16 cellular contexts compared by ENCODE assay signal in genomic region chr11:96179905-96180304, GRCh38.
A peak's percentile ranks its signal among the peaks of the same experiment; 100 is the strongest.
DNase-seq lines count a peak whose midpoint lies in the region; ATAC-seq lines count a peak whose summit lies in the region.
"Had no signal": no experiment of that assay in that cellular context is flagged by ENCODE, and none has a peak within 500 bp of the region (broad histone marks: within the 10 kb centered on the region; RNA-seq: fewer than 3 reads in every experiment).

No MANE protein-coding gene starts in this region.

- peak; percentile 13 for ATAC-seq in HG02759 (IDR thresholded peaks at IDR 0.05; ENCODE audit: unreplicated experiment)
- no peak for ATAC-seq in activated naive CD8-positive, alpha-beta T cell treated with anti-CD3 and anti-CD28 coated beads, Interleukin-2, amount 10 ng/mL, durations not matched to agents 7 days and 5 days (ENCODE audit: low read depth)
- ATAC-seq in stimulated activated memory B cell treated with anti-CD40 and anti-IgM and Interleukin-4, amounts not matched to agents 10 μg/mL and 1 μg/mL and 100 μg/mL, for 72 hours, result no peak
- no peak for ATAC-seq in GM19023 (IDR thresholded peaks at IDR 0.05; ENCODE audit: unreplicated experiment)
- no peak for ATAC-seq in GM18870 (IDR thresholded peaks at IDR 0.05; ENCODE audit: unreplicated experiment)

- peaks cover 22% of the 10 kb centered on the region for H3K36me3 Mint-ChIP-seq in activated naive CD8-positive, alpha-beta T cell
- peaks cover 41% of the 10 kb centered on the region for H3K36me3 Mint-ChIP-seq in activated naive CD8-positive, alpha-beta T cell treated with anti-CD3 and anti-CD28 coated beads for 36 hours
- H3K36me3 Mint-ChIP-seq in activated naive CD8-positive, alpha-beta T cell treated with anti-CD3 and anti-CD28 coated beads, Interleukin-2, amount 10 ng/mL, durations not matched to agents 7 days and 5 days, result peaks cover 23% of the 10 kb centered on the region
- H3K36me3 Mint-ChIP-seq in stimulated activated memory B cell treated with anti-CD40 and anti-IgM and Interleukin-4, amounts not matched to agents 10 μg/mL and 1 μg/mL and 100 μg/mL, for 72 hours, result peaks cover 33% of the 10 kb centered on the region

- H3K27ac Mint-ChIP-seq in activated naive CD8-positive, alpha-beta T cell, result peak overlapping the region; percentile 83
- H3K27ac Mint-ChIP-seq in activated naive CD8-positive, alpha-beta T cell treated with anti-CD3 and anti-CD28 coated beads for 36 hours, result no peak overlapping the region
- H3K27ac Mint-ChIP-seq in activated naive CD8-positive, alpha-beta T cell treated with anti-CD3 and anti-CD28 coated beads, Interleukin-2, amount 10 ng/mL, durations not matched to agents 7 days and 5 days, result peak overlapping the region; percentile 49
- H3K27ac Mint-ChIP-seq in stimulated activated memory B cell treated with anti-CD40 and anti-IgM and Interleukin-4, amounts not matched to agents 10 μg/mL and 1 μg/mL and 100 μg/mL, for 72 hours, result peak overlapping the region; percentile 8
- H3K27ac Mint-ChIP-seq: activated B cell treated with CpG ODN at 0.5 μM for 24 hours; T-helper 1 cell treated with Interleukin-12 subunit alpha and Interleukin-12 subunit beta and Interleukin-4 antibody, amounts not matched to agents 30 μg/mL and 1 μg/mL, for 36 hours had no signal

- no peaks in the 10 kb centered on the region for H3K27me3 Mint-ChIP-seq in activated naive CD8-positive, alpha-beta T cell
- H3K27me3 Mint-ChIP-seq in activated naive CD8-positive, alpha-beta T cell treated with anti-CD3 and anti-CD28 coated beads for 36 hours, result no peaks in the 10 kb centered on the region
- no peaks in the 10 kb centered on the region for H3K27me3 Mint-ChIP-seq in activated naive CD8-positive, alpha-beta T cell treated with anti-CD3 and anti-CD28 coated beads, Interleukin-2, amount 10 ng/mL, durations not matched to agents 7 days and 5 days
- no peaks in the 10 kb centered on the region for H3K27me3 Mint-ChIP-seq in stimulated activated memory B cell treated with anti-CD40 and anti-IgM and Interleukin-4, amounts not matched to agents 10 μg/mL and 1 μg/mL and 100 μg/mL, for 72 hours
- H3K27me3 Mint-ChIP-seq: activated B cell treated with CpG ODN at 0.5 μM for 24 hours; activated naive CD4-positive, alpha-beta T cell treated with anti-CD3 and anti-CD28 coated beads, Interleukin-2, amount 10 ng/mL, durations not matched to agents 7 days and 5 days had no signal

- H3K4me1 Mint-ChIP-seq in activated naive CD8-positive, alpha-beta T cell (ENCODE audit: low read depth), result peaks cover 81% of the 10 kb centered on the region
- H3K4me1 Mint-ChIP-seq in activated naive CD8-positive, alpha-beta T cell treated with anti-CD3 and anti-CD28 coated beads for 36 hours, result peaks cover 61% of the 10 kb centered on the region
- peaks cover 7% of the 10 kb centered on the region for H3K4me1 Mint-ChIP-seq in activated naive CD8-positive, alpha-beta T cell treated with anti-CD3 and anti-CD28 coated beads, Interleukin-2, amount 10 ng/mL, durations not matched to agents 7 days and 5 days
- peaks cover 34% of the 10 kb centered on the region for H3K4me1 Mint-ChIP-seq in stimulated activated memory B cell treated with anti-CD40 and anti-IgM and Interleukin-4, amounts not matched to agents 10 μg/mL and 1 μg/mL and 100 μg/mL, for 72 hours

- POLR2A ChIA-PET in activated naive CD8-positive, alpha-beta T cell treated with anti-CD3 and anti-CD28 coated beads, Interleukin-2, amount 10 ng/mL, durations not matched to agents 7 days and 5 days (lab: Charles Lee), result no interaction called here

- no peak overlapping the region for H3K4me3 Mint-ChIP-seq in activated naive CD8-positive, alpha-beta T cell
- H3K4me3 Mint-ChIP-seq in activated naive CD8-positive, alpha-beta T cell treated with anti-CD3 and anti-CD28 coated beads for 36 hours, result no peak overlapping the region
- H3K4me3 Mint-ChIP-seq in activated naive CD8-positive, alpha-beta T cell treated with anti-CD3 and anti-CD28 coated beads, Interleukin-2, amount 10 ng/mL, durations not matched to agents 7 days and 5 days, result no peak overlapping the region
- no peak overlapping the region for H3K4me3 Mint-ChIP-seq in stimulated activated memory B cell treated with anti-CD40 and anti-IgM and Interleukin-4, amounts not matched to agents 10 μg/mL and 1 μg/mL and 100 μg/mL, for 72 hours
- H3K4me3 Mint-ChIP-seq: activated B cell treated with CpG ODN at 0.5 μM for 24 hours; activated naive CD4-positive, alpha-beta T cell treated with anti-CD3 and anti-CD28 coated beads, Interleukin-2, amount 10 ng/mL, durations not matched to agents 7 days and 5 days; neural crest cell; T-helper 1 cell treated with Interleukin-12 subunit alpha and Interleukin-12 subunit beta and Interleukin-4 antibody, amounts not matched to agents 30 μg/mL and 1 μg/mL, for 36 hours had no signal

- no peak for DNase-seq in activated naive CD8-positive, alpha-beta T cell treated with anti-CD3 and anti-CD28 coated beads for 36 hours
- DNase-seq in activated naive CD8-positive, alpha-beta T cell treated with anti-CD3 and anti-CD28 coated beads, Interleukin-2, amount 10 ng/mL, durations not matched to agents 7 days and 5 days, result no peak
- DNase-seq in activated T-cell treated with anti-CD3 and anti-CD28 coated beads, Interleukin-2, amount 50 U/mL, for 48 hours, result no peak
- DNase-seq: activated B cell treated with CpG ODN at 0.5 μM for 24 hours; activated naive CD4-positive, alpha-beta T cell treated with anti-CD3 and anti-CD28 coated beads, Interleukin-2, amount 10 ng/mL, durations not matched to agents 7 days and 5 days; NCI-H146; NK-92 treated with Interleukin-12 subunit alpha and Interleukin-12 subunit beta, amount 100 ng/mL, for 24 hours; stimulated activated CD4-positive, alpha-beta T cell treated with anti-CD3 and anti-CD28 coated beads, Interleukin-15, amount 100 ng/mL, for 24 hours; stomach had no signal

- no peaks in the 10 kb centered on the region for H3K9me3 Mint-ChIP-seq in activated naive CD8-positive, alpha-beta T cell (ENCODE audit: low read depth)
- H3K9me3 Mint-ChIP-seq in activated naive CD8-positive, alpha-beta T cell treated with anti-CD3 and anti-CD28 coated beads for 36 hours, result no peaks in the 10 kb centered on the region
- no peaks in the 10 kb centered on the region for H3K9me3 Mint-ChIP-seq in activated naive CD8-positive, alpha-beta T cell treated with anti-CD3 and anti-CD28 coated beads, Interleukin-2, amount 10 ng/mL, durations not matched to agents 7 days and 5 days
- no peaks in the 10 kb centered on the region for H3K9me3 Mint-ChIP-seq in stimulated activated memory B cell treated with anti-CD40 and anti-IgM and Interleukin-4, amounts not matched to agents 10 μg/mL and 1 μg/mL and 100 μg/mL, for 72 hours
- H3K9me3 Mint-ChIP-seq: activated B cell treated with CpG ODN at 0.5 μM for 24 hours; activated naive CD4-positive, alpha-beta T cell treated with anti-CD3 and anti-CD28 coated beads, Interleukin-2, amount 10 ng/mL, durations not matched to agents 7 days and 5 days; neural crest cell; T-helper 1 cell treated with Interleukin-12 subunit alpha and Interleukin-12 subunit beta and Interleukin-4 antibody, amounts not matched to agents 30 μg/mL and 1 μg/mL, for 36 hours had no signal
